Comparison of ENCODE assay signal across 1 cellular context in the genomic region with DNA sequence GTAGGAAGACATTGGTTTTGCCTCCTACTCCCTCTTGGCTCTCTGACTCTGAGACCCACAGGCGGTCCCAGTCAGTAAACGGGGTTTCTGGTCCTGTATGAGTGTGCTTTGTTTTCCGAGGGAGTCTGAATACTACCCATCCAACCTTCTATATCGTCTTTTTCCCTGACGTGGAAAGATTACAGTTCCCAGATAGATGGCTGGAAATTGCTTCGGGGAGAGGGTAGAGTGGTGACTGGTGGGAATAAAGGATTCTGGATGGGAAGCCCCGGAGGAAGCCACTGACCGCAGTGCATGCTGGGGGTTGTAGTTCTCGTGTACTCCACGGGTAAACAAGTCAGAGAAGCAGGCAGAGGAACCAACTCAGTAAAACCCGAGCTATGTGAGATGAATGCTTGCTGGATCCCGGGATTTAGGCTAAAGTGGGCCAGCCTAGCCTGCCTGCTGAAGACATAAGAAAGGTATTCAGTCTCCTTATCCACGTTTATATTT.
TF ChIP-seq lines count a peak whose summit lies in the region.

No MANE protein-coding gene starts in this region.

TF ChIP-seq in HepG2, 621 proteins besides CTCF, POLR2A, EP300 and RAD21 (continued from another document):
- TF ChIP-seq ZXDC (CRISPR knock-in tag; IDR thresholded peaks at IDR 0.05) (peak; percentile 95; the same call in 1 of the 2 replicates), CBX5 (CRISPR knock-in tag; IDR thresholded peaks at IDR 0.05; ENCODE audit: borderline replicate concordance) (no peak), FOSL2 (CRISPR knock-in tag; IDR thresholded peaks at IDR 0.05) (0 out of 2 replicates have a peak, but pooled peaks have one; percentile 15), ZFY (CRISPR knock-in tag; IDR thresholded peaks at IDR 0.05) (0 out of 2 replicates have a peak, but pooled peaks have one; percentile 17), HNRNPK (IDR thresholded peaks at IDR 0.05; ENCODE audit: low read depth, low read length, poor library complexity, severe bottlenecking) (no peak), ZNF3 (CRISPR knock-in tag; IDR thresholded peaks at IDR 0.05) (no peak), HMGXB4 (CRISPR knock-in tag; IDR thresholded peaks at IDR 0.05; ENCODE audit: borderline replicate concordance in 1 of 2, low read depth in 1 of 2) (no peak), MXD4 (CRISPR knock-in tag; IDR thresholded peaks at IDR 0.05) (no peak), SRF (IDR thresholded peaks at IDR 0.05; ENCODE audit: low read depth, low read length) (no peak)
TF ChIP-seq in HepG2: peak in this region for 30.
